Comparison of ENCODE assay signal across 1 cellular context in genomic region chr18:35477497-35477896, GRCh38.
TF ChIP-seq lines count a peak whose summit lies in the region.

No MANE protein-coding gene starts in this region.

TF ChIP-seq in HepG2, 621 proteins besides CTCF, POLR2A, EP300 and RAD21 (continued from another document):
- TF ChIP-seq ZNF574 (CRISPR knock-in tag; IDR thresholded peaks at IDR 0.05) (no peak), ZNF850 (CRISPR knock-in tag; conservative IDR thresholded peaks at IDR 0.05) (no peak), TEF (CRISPR knock-in tag; IDR thresholded peaks at IDR 0.05) (no peak), DNMT1 (CRISPR knock-in tag; IDR thresholded peaks at IDR 0.05) (no peak), ZNF207 (IDR thresholded peaks at IDR 0.05; ENCODE audit: borderline replicate concordance) (no peak), SCMH1 (CRISPR knock-in tag; IDR thresholded peaks at IDR 0.05; ENCODE audit: borderline replicate concordance) (no peak), NCOA5 (CRISPR knock-in tag; IDR thresholded peaks at IDR 0.05) (no peak), ZIK1 (CRISPR knock-in tag; IDR thresholded peaks at IDR 0.05; ENCODE audit: borderline replicate concordance, low read depth) (no peak), SIN3B (IDR thresholded peaks at IDR 0.05; ENCODE audit: low read length) (no peak), ZNF225 (CRISPR knock-in tag; IDR thresholded peaks at IDR 0.05) (no peak), TERF1 (CRISPR knock-in tag; IDR thresholded peaks at IDR 0.05) (no peak), ZNF354B (CRISPR knock-in tag; IDR thresholded peaks at IDR 0.05) (no peak), SALL1 (CRISPR knock-in tag; IDR thresholded peaks at IDR 0.05) (no peak), ZNF205 (CRISPR knock-in tag; IDR thresholded peaks at IDR 0.05) (no peak)
- TF ChIP-seq, protein P1, sequence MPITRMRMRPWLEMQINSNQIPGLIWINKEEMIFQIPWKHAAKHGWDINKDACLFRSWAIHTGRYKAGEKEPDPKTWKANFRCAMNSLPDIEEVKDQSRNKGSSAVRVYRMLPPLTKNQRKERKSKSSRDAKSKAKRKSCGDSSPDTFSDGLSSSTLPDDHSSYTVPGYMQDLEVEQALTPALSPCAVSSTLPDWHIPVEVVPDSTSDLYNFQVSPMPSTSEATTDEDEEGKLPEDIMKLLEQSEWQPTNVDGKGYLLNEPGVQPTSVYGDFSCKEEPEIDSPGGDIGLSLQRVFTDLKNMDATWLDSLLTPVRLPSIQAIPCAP (CRISPR knock-in tag; IDR thresholded peaks at IDR 0.05; ENCODE audit: low read depth): no peak
- TF ChIP-seq, protein P2, sequence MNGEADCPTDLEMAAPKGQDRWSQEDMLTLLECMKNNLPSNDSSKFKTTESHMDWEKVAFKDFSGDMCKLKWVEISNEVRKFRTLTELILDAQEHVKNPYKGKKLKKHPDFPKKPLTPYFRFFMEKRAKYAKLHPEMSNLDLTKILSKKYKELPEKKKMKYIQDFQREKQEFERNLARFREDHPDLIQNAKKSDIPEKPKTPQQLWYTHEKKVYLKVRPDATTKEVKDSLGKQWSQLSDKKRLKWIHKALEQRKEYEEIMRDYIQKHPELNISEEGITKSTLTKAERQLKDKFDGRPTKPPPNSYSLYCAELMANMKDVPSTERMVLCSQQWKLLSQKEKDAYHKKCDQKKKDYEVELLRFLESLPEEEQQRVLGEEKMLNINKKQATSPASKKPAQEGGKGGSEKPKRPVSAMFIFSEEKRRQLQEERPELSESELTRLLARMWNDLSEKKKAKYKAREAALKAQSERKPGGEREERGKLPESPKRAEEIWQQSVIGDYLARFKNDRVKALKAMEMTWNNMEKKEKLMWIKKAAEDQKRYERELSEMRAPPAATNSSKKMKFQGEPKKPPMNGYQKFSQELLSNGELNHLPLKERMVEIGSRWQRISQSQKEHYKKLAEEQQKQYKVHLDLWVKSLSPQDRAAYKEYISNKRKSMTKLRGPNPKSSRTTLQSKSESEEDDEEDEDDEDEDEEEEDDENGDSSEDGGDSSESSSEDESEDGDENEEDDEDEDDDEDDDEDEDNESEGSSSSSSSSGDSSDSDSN (CRISPR knock-in tag; IDR thresholded peaks at IDR 0.05): no peak
